In genomic region chr1:89259283-89259971, GRCh38 we compare ENCODE assay signal across 10 cellular contexts. TPM values are rescaled to one million over a fixed set of nuclear protein-coding genes. Genes with fewer than 3 reads are reported as not detected.
DNase-seq lines count a peak whose midpoint lies in the region; ATAC-seq, FAIRE-seq and TF ChIP-seq lines count a peak whose summit lies in the region.
"Had no signal": no experiment of that assay in that cellular context is flagged by ENCODE, and none has a peak within 500 bp of the region (broad histone marks: within the 10 kb centered on the region; RNA-seq: fewer than 3 reads in every experiment).

No MANE protein-coding gene starts in this region.

- intact Hi-C loops in esophagus squamous epithelium (cut with DNase I), result no loop called here

- H3K9me3 Mint-ChIP-seq in CD8-positive, alpha-beta memory T cell, result peaks cover under 1 to 5% (median 4%) of the 10 kb centered on the region in 5 donors

- H3K4me3 Mint-ChIP-seq in CD8-positive, alpha-beta memory T cell, result peak overlapping the region; percentile 60 to 90 (median 76)
- H3K4me3 Mint-ChIP-seq: CD14-positive monocyte had no signal

- POLR2A ChIA-PET in CD8-positive, alpha-beta memory T cell (lab: Charles Lee), result interaction anchor here (0.6 to 1.2 kb wide), 3 partner anchors 9 to 27 kb away, joined by 3 read pairs; no protein-coding TSS in a partner anchor

- CTCF ChIA-PET in CD8-positive, alpha-beta memory T cell (lab: Charles Lee), result interaction anchor here (1.4 to 2.6 kb wide), 5 partner anchors 15 to 99 kb away, joined by 4 to 9 read pairs (median 4); no protein-coding TSS in a partner anchor

- H3K27ac Mint-ChIP-seq in CD8-positive, alpha-beta memory T cell, result peak overlapping the region; percentile 83 to 99 (median 91)

- peaks cover 42 to 72% (median 48%) of the 10 kb centered on the region in 3 donors for H3K36me3 Mint-ChIP-seq in CD8-positive, alpha-beta memory T cell

- no peaks in the 10 kb centered on the region for H3K27me3 ChIP-seq in CD8-positive, alpha-beta memory T cell (ENCODE audit: insufficient read depth, low read length, poor library complexity, severe bottlenecking)
- H3K27me3 ChIP-seq in Peyer's patch, result no peaks in the 10 kb centered on the region
- no peaks in the 10 kb centered on the region for H3K27me3 ChIP-seq in neutrophil
- no peaks in the 10 kb centered on the region for H3K27me3 ChIP-seq in esophagus squamous epithelium
- H3K27me3 ChIP-seq: dorsolateral prefrontal cortex had no signal

- H3K4me1 Mint-ChIP-seq in CD8-positive, alpha-beta memory T cell, result peaks cover 73 to 87% (median 80%) of the 10 kb centered on the region in 3 donors

- no peaks in the 10 kb centered on the region for H3K9me3 ChIP-seq in CD8-positive, alpha-beta memory T cell (ENCODE audit: low read length)
- H3K9me3 ChIP-seq in Peyer's patch (no peaks in the 10 kb centered on the region), neutrophil (no peaks in the 10 kb centered on the region), esophagus squamous epithelium (no peaks in the 10 kb centered on the region)

- H3K27me3 Mint-ChIP-seq in CD8-positive, alpha-beta memory T cell, result no peaks in the 10 kb centered on the region

- no peak for FAIRE-seq in H54 (lab: Jason Lieb, UNC)

- TF ChIP-seq POLR2A in Peyer's patch (IDR thresholded peaks at IDR 0.05) (no peak), esophagus squamous epithelium (IDR thresholded peaks at IDR 0.05) (no peak), H54 (IDR thresholded peaks at IDR 0.05; ENCODE audit: low read depth, low read length) (no peak)

- TF ChIP-seq CTCF in Peyer's patch (IDR thresholded peaks at IDR 0.05) (no peak), neutrophil (IDR thresholded peaks at IDR 0.05) (no peak), esophagus squamous epithelium (IDR thresholded peaks at IDR 0.05) (no peak)

- H3K4me1 ChIP-seq in CD8-positive, alpha-beta memory T cell (ENCODE audit: insufficient read depth, low read length), result peaks cover 62% of the 10 kb centered on the region
- H3K4me1 ChIP-seq in Peyer's patch (peaks cover 0 to 24% (median 0%) of the 10 kb centered on the region in 4 donors), neutrophil (ENCODE audit: control insufficient read depth in 1 of 2, insufficient read depth in 1 of 2, low read depth in 1 of 2, low read length in 1 of 2) (no peaks in the 10 kb centered on the region), esophagus squamous epithelium (peaks cover 0 to 46% (median 15%) of the 10 kb centered on the region in 3 donors)

- ATAC-seq in GM21390 (IDR thresholded peaks at IDR 0.05; ENCODE audit: unreplicated experiment) (no peak), HG03045 (IDR thresholded peaks at IDR 0.05; ENCODE audit: unreplicated experiment) (no peak)

- DNase-seq in CD8-positive, alpha-beta memory T cell, result peak; percentile 27 to 73 (median 34)
- peak in 2 of 3 donors; percentile 35 to 56 for DNase-seq in Peyer's patch
- peak; percentile 68 for DNase-seq in activated effector memory CD4-positive, alpha-beta T cell treated with anti-CD3 and anti-CD28 coated beads, Interleukin-2, amount 50 U/mL, for 16 hours
- no peak for DNase-seq in esophagus squamous epithelium (lab: John Stamatoyannopoulos, UW)
- no peak for DNase-seq in H54 (ENCODE audit: insufficient read length, low spot score)
- DNase-seq: dorsolateral prefrontal cortex had no signal

- H3K36me3 ChIP-seq in CD8-positive, alpha-beta memory T cell (ENCODE audit: insufficient read depth, low read length), result peaks cover 33% of the 10 kb centered on the region
- H3K36me3 ChIP-seq in Peyer's patch (no peaks in the 10 kb centered on the region), neutrophil (peaks cover 55% of the 10 kb centered on the region), esophagus squamous epithelium (no peaks in the 10 kb centered on the region)

- peak overlapping the region; percentile 14 for H3K4me3 ChIP-seq in CD8-positive, alpha-beta memory T cell (ENCODE audit: low read length)
- H3K4me3 ChIP-seq in Peyer's patch, result no peak overlapping the region
- H3K4me3 ChIP-seq in neutrophil (ENCODE audit: low read depth in 1 of 2, low read length in 1 of 2), result no peak overlapping the region
- H3K4me3 ChIP-seq in esophagus squamous epithelium, result no peak overlapping the region
- H3K4me3 ChIP-seq: dorsolateral prefrontal cortex had no signal

- WGBS in esophagus squamous epithelium, 2 donors, result 68 to 74% methylated on average over 8 to 11 of the region's 11 CpGs

- H3K27ac ChIP-seq in CD8-positive, alpha-beta memory T cell (ENCODE audit: low read depth, low read length), result peak overlapping the region; percentile 29
- H3K27ac ChIP-seq in Peyer's patch (peak overlapping the region in 3 of 4 donors; percentile 35 to 56 (median 45)), neutrophil (peak overlapping the region; percentile 11), esophagus squamous epithelium (no peak overlapping the region)

RNA-seq across cellular contexts. Expression of gene GBP5, which starts 13.2 kb away (rescaled TPM):
- total RNA-seq in CD8-positive, alpha-beta memory T cell, result 10 to 100 TPM; 67.2 to 74.5 TPM
- 180 TPM for polyA plus RNA-seq in CD8-positive, alpha-beta memory T cell
- 10 to 100 TPM in 1 of 4 donors, 1 to 10 TPM in 3; 1.6 to 14.0 (median 3.1) TPM for total RNA-seq in Peyer's patch
- total RNA-seq in esophagus squamous epithelium, result 1 to 10 TPM; 2.4 to 6.4 (median 4.8) TPM

Comparison
In these comparisons a context has a peak if more than half of its experiments do, and no peak if none do; other contexts are left out.
1. DNase-seq: peak in CD8-positive, alpha-beta memory T cell (5 of 5), Peyer's patch (2 of 3) and activated effector memory CD4-positive, alpha-beta T cell treated with anti-CD3 and anti-CD28 coated beads, Interleukin-2, amount 50 U/mL, for 16 hours (single experiment); none in esophagus squamous epithelium (single experiment) and H54 (single experiment).
2. H3K27ac ChIP-seq: peak in CD8-positive, alpha-beta memory T cell (single experiment), Peyer's patch (3 of 4) and neutrophil (single experiment); none in esophagus squamous epithelium (0 of 4).
3. RNA of gene GBP5, which starts 13.2 kb away (total RNA-seq): 67.2 to 74.5 TPM in CD8-positive, alpha-beta memory T cell; 2.4 to 6.4 TPM in esophagus squamous epithelium and 1.6 to 14.0 TPM in Peyer's patch; every median in the first group is over 4 times any median in the second.